ENCODE assay signal across 13 cellular contexts in the genomic region with DNA sequence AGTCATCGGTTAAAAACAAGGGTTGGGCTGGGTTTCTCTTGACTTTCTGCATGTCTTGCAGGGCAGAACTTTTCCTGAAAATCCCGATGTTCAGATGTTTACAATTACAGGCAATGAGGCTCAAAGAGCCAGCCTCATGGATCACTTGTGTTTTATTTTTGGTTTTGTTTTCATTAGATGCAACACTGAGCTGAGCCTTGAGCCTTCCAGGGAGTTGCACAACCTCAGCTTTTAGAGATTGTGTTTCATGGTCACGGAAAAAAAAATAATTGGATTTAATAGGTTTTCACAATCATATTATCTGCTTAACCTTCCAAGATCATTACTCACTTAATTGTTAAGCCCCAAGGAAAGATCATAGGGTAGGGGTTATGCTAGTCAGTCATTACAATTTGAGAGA.
DNase-seq lines count a peak whose midpoint lies in the region; ATAC-seq, FAIRE-seq and TF ChIP-seq lines count a peak whose summit lies in the region.
"Had no signal": no experiment of that assay in that cellular context is flagged by ENCODE, and none has a peak within 500 bp of the region (broad histone marks: within the 10 kb centered on the region; RNA-seq: fewer than 3 reads in every experiment).

No MANE protein-coding gene starts in this region.

- TF ChIP-seq POLR2A in HepG2 (IDR thresholded peaks at IDR 0.05; ENCODE audit: insufficient read depth in 1 of 2, low read depth in 2 of 2, low read length in 2 of 2): no peak

- no peaks in the 10 kb centered on the region for H4K20me1 ChIP-seq in mammary epithelial cell (ENCODE audit: insufficient read depth, low read length)
- no peaks in the 10 kb centered on the region for H4K20me1 ChIP-seq in HepG2 (ENCODE audit: insufficient read depth, low read length)

- no TSS peak for BruUV-seq in MCF 10A (replicated peaks; lab: Mats Ljungman, UMichigan)
- BruUV-seq in mammary epithelial cell (replicated peaks; lab: Mats Ljungman, UMichigan): no TSS peak
- no TSS peak for BruUV-seq in HepG2 (replicated peaks; lab: Mats Ljungman, UMichigan)

- dilution Hi-C loops in mammary epithelial cell (cut with HindIII; ENCODE audit: low sequenced_read_pairs): no loop called here

- peaks cover 23% of the 10 kb centered on the region for H3K4me1 Mint-ChIP-seq in MCF 10A (ENCODE audit: insufficient read depth, unreplicated experiment)

- TF ChIP-seq RAD21 in HepG2 (CRISPR knock-in tag; IDR thresholded peaks at IDR 0.05): no peak

- no peaks in the 10 kb centered on the region for H3K9me3 Mint-ChIP-seq in MCF 10A (ENCODE audit: unreplicated experiment)
- H3K9me3 Mint-ChIP-seq: stimulated activated naive CD8-positive, alpha-beta T cell treated with anti-CD3 and anti-CD28 coated beads, Interleukin-15, Interleukin-2, amounts not matched to agents 100 ng/mL and 50 ng/mL, for 24 hours had no signal

- in situ Hi-C loops in mammary epithelial cell (cut with MboI; ENCODE audit: low sequenced_read_pairs in 2 of 2): no loop called here
- in situ Hi-C loops in HepG2 (cut with HindIII; ENCODE audit: extremely low pct_ligation_motif_present, low pct_unique_long_range_greater_than_20kb): no loop called here

- H3K4me3 ChIP-seq in mammary epithelial cell (replicated peaks in 1 of 3; ENCODE audit: insufficient read depth in 1 of 3, low read depth in 2 of 3, low read length in 3 of 3) (no peak overlapping the region), HepG2 (replicated peaks in 1 of 3; ENCODE audit: insufficient read depth in 1 of 3, low read depth in 2 of 3, low read length in 3 of 3) (no peak overlapping the region)

- H3K4me1 ChIP-seq in mammary epithelial cell (ENCODE audit: insufficient read depth, low read length): peaks cover 6% of the 10 kb centered on the region
- H3K4me1 ChIP-seq in HepG2 (ENCODE audit: insufficient read depth, low read length): peaks cover 18% of the 10 kb centered on the region; the same call in 1 of the 2 replicates

- DNase-seq in MCF 10A (ENCODE audit: unreplicated experiment) (peak; percentile 80), mammary epithelial cell (no peak), HepG2 (ENCODE audit: low spot score) (no peak), NCI-H1436 (lab: John Stamatoyannopoulos, UW) (no peak), NCI-H526 treated with DMSO at 0.1 percent for 48 hours (lab: John Stamatoyannopoulos, UW) (no peak), NCI-H446 treated with DMSO at 0.1 percent for 48 hours (lab: John Stamatoyannopoulos, UW) (no peak)
- DNase-seq: cerebellar nuclear complex, hypothalamus, NCI-H1417 had no signal

- H3K27me3 ChIP-seq in mammary epithelial cell (ENCODE audit: insufficient read depth, low read length) (no peaks in the 10 kb centered on the region), HepG2 (ENCODE audit: control insufficient read depth in 1 of 2, insufficient read depth in 2 of 2, low read length in 2 of 2) (no peaks in the 10 kb centered on the region)

- FAIRE-seq in endometrium (lab: Jason Lieb, UNC): peak; percentile 95
- no peak for FAIRE-seq in HepG2 (lab: Jason Lieb, UNC)
- FAIRE-seq: A204.1 had no signal

- 88% methylated on average over 3 of the region's 3 CpGs for WGBS in mammary epithelial cell (ENCODE audit: low coverage, missing lambda C conversion rate)
- 24% methylated on average over 3 of the region's 3 CpGs for WGBS in HepG2 (ENCODE audit: low lambda C conversion rate)

- TF ChIP-seq EP300 in HepG2 (IDR thresholded peaks at IDR 0.05; ENCODE audit: low read depth in 2 of 2, low read length in 2 of 2) (no peak), HepG2 (CRISPR knock-in tag; IDR thresholded peaks at IDR 0.05; ENCODE audit: borderline replicate concordance) (no peak)

- no peaks in the 10 kb centered on the region for H3K36me3 ChIP-seq in mammary epithelial cell (ENCODE audit: insufficient read depth, low read length)
- H3K36me3 ChIP-seq in HepG2 (replicated peaks in 1 of 2; ENCODE audit: control insufficient read depth in 1 of 2, insufficient read depth in 2 of 2, low read length in 2 of 2): no peaks in the 10 kb centered on the region

- H3K4me2 ChIP-seq in mammary epithelial cell (ENCODE audit: insufficient read depth, low read depth, low read length): no peak overlapping the region
- no peak overlapping the region for H3K4me2 ChIP-seq in HepG2 (ENCODE audit: low read depth, low read length)

- H3K27ac Mint-ChIP-seq in MCF 10A (ENCODE audit: low read depth, unreplicated experiment): peak overlapping the region; percentile 83
- H3K27ac Mint-ChIP-seq: stimulated activated naive CD8-positive, alpha-beta T cell treated with anti-CD3 and anti-CD28 coated beads, Interleukin-15, Interleukin-2, amounts not matched to agents 100 ng/mL and 50 ng/mL, for 24 hours had no signal

- CTCF ChIA-PET in MCF 10A (lab: Yijun Ruan, JAX): interaction anchor here (0.6 to 1.0 kb wide), 3 partner anchors 11 to 460 kb away, joined by 3 to 4 read pairs (median 3); no protein-coding TSS in a partner anchor
- CTCF ChIA-PET in mammary epithelial cell (lab: Charles Lee; ENCODE audit: low non-redundant PET): no interaction called here
- CTCF ChIA-PET in HepG2 (lab: Yijun Ruan, JAX; ENCODE audit: low intra/inter-chr PET ratio, low total read pairs): no interaction called here

- TF ChIP-seq CTCF in MCF 10A (IDR thresholded peaks at IDR 0.05; ENCODE audit: unreplicated experiment) (no peak), mammary epithelial cell (conservative IDR thresholded peaks at IDR 0.05 in 1 of 2, IDR thresholded peaks at IDR 0.05 in 1 of 2; ENCODE audit: extremely low read depth in 1 of 2, insufficient read depth in 1 of 2, low read depth in 1 of 2, low read length in 2 of 2) (no peak), HepG2 (CRISPR knock-in tag; IDR thresholded peaks at IDR 0.05) (no peak)

- no peaks in the 10 kb centered on the region for H3K27me3 Mint-ChIP-seq in MCF 10A (ENCODE audit: insufficient read depth, unreplicated experiment)

- H3K79me2 ChIP-seq in mammary epithelial cell (ENCODE audit: insufficient read depth, low read length) (no peaks in the 10 kb centered on the region), HepG2 (ENCODE audit: insufficient read depth, low read length) (no peaks in the 10 kb centered on the region)

- ATAC-seq in HepG2 (no peak), HG02970 (IDR thresholded peaks at IDR 0.05; ENCODE audit: low FRiP score, unreplicated experiment) (no peak)

- H2AFZ ChIP-seq in mammary epithelial cell (ENCODE audit: low read depth, low read length): no peak overlapping the region
- H2AFZ ChIP-seq in HepG2 (ENCODE audit: low read length): no peak overlapping the region

- intact Hi-C loops in MCF 10A (cut with micrococcal nuclease) (no loop called here), mammary epithelial cell (cut with micrococcal nuclease) (no loop called here), HepG2 (cut with micrococcal nuclease; ENCODE audit: unreplicated experiment) (no loop called here)

- H3K9ac ChIP-seq in mammary epithelial cell (ENCODE audit: insufficient read depth, low read length) (no peak overlapping the region), HepG2 (ENCODE audit: insufficient read depth, low read depth, low read length) (no peak overlapping the region)

- peak overlapping the region; percentile 26 for H3K4me3 Mint-ChIP-seq in MCF 10A (ENCODE audit: unreplicated experiment)
- H3K4me3 Mint-ChIP-seq: stimulated activated naive CD8-positive, alpha-beta T cell treated with anti-CD3 and anti-CD28 coated beads, Interleukin-15, Interleukin-2, amounts not matched to agents 100 ng/mL and 50 ng/mL, for 24 hours had no signal

- no peak overlapping the region for H3K27ac ChIP-seq in mammary epithelial cell (ENCODE audit: insufficient read depth, low read depth, low read length)
- no peak overlapping the region for H3K27ac ChIP-seq in HepG2 (ENCODE audit: extremely low read length, insufficient read depth, low read length)

- no peaks in the 10 kb centered on the region for H3K36me3 Mint-ChIP-seq in MCF 10A (ENCODE audit: insufficient read depth, unreplicated experiment)

- H3K9me3 ChIP-seq in mammary epithelial cell (replicated peaks; ENCODE audit: insufficient read depth, low read length): no peaks in the 10 kb centered on the region
- H3K9me3 ChIP-seq in HepG2 (ENCODE audit: low read length): no peaks in the 10 kb centered on the region

- POLR2A ChIA-PET in MCF 10A (lab: Yijun Ruan, JAX): interaction anchor here (0.6 to 2.3 kb wide), 11 partner anchors 9 to 289 kb away, joined by 3 to 16 read pairs (median 4); partner anchors contain the start of gene PRDM1
- POLR2A ChIA-PET in HepG2 (lab: Yijun Ruan, JAX): no interaction called here

TF ChIP-seq in HepG2, 621 proteins besides CTCF, POLR2A, EP300 and RAD21:
- TF ChIP-seq NFRKB (IDR thresholded peaks at IDR 0.05) (no peak), CEBPB (IDR thresholded peaks at IDR 0.05; ENCODE audit: borderline replicate concordance, low read depth, low read length) (peak; percentile 50; the same call in 1 of the 2 replicates)
